8 cellular contexts compared by ENCODE assay signal in the genomic region with DNA sequence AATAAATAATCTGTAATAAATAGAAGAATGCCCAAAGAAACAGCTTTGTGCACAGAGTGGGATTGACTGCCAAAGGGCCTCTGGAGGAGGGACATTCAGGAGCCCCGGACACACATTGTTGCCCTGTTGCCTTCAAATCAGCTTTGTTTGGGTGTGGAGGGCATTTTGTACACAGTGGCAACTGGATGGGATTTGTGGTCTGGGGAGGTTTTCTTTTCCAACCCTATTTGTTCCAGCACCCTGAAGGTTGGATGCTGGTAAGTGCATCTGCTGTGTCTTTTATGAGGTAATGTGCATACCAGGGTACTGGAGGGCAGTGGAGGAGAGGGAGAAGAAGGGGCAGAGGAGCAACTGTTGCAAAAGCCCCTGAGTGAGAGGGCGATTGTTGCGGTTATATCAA. TPM values are rescaled to one million over a fixed set of nuclear protein-coding genes. Genes with fewer than 3 reads are reported as not detected.
"Had no signal": no experiment of that assay in that cellular context is flagged by ENCODE, and none has a peak within 500 bp of the region (broad histone marks: within the 10 kb centered on the region; RNA-seq: fewer than 3 reads in every experiment).

No MANE protein-coding gene starts in this region.

- H3K4me3 ChIP-seq: GM23338, K562 had no signal

- DNase-seq: H9, HFFc6, IMR-90 had no signal

- ATAC-seq: GM23338, HCT116, K562 had no signal

- H3K27ac ChIP-seq: HL-60 had no signal

RNA-seq across cellular contexts. Expression of gene LRMDA, which starts 6.3 kb away (rescaled TPM):
- total RNA-seq: HT1080, IMR-90 had no signal
- polyA plus RNA-seq: K562 had no signal

RNA-seq across cellular contexts. Expression of gene ZNF503, which starts 36.1 kb away (rescaled TPM):
- total RNA-seq: GM23338, K562 had no signal
- polyA plus RNA-seq: K562 had no signal
